In genomic region chr9:33307067-33307466, GRCh38 we compare ENCODE assay signal across 22 cellular contexts.
"Had no signal": no experiment of that assay in that cellular context is flagged by ENCODE, and none has a peak within 500 bp of the region (broad histone marks: within the 10 kb centered on the region; RNA-seq: fewer than 3 reads in every experiment).

No MANE protein-coding gene starts in this region.

- H3K27me3 Mint-ChIP-seq: activated B cell treated with CpG ODN at 0.5 μM for 24 hours; activated naive CD8-positive, alpha-beta T cell; T-cell; type B pancreatic cell had no signal

- H3K9me3 ChIP-seq: breast epithelium, left ventricle myocardium inferior, SK-N-SH, stomach had no signal

- H3K27ac ChIP-seq: breast epithelium, left ventricle myocardium inferior, skin epidermis, stomach had no signal

- ATAC-seq: T-cell had no signal

- H3K9ac ChIP-seq: SK-N-SH had no signal

- H3K27me3 ChIP-seq: breast epithelium, stomach had no signal

- H3K9me3 Mint-ChIP-seq: activated B cell treated with CpG ODN at 0.5 μM for 24 hours, T-cell, type B pancreatic cell had no signal

- H3K4me3 ChIP-seq: breast epithelium, left ventricle myocardium inferior, skin epidermis, stomach had no signal

- H3K4me3 Mint-ChIP-seq: activated B cell treated with CpG ODN at 0.5 μM for 24 hours; activated naive CD8-positive, alpha-beta T cell; T-cell; type B pancreatic cell had no signal

- H3K4me2 ChIP-seq: SK-N-SH had no signal

- H3K27ac Mint-ChIP-seq: activated B cell treated with CpG ODN at 0.5 μM for 24 hours, T-cell, type B pancreatic cell had no signal

- DNase-seq: activated B cell treated with CpG ODN at 0.5 μM for 24 hours; activated CD4-positive, alpha-beta T cell treated with anti-CD3 and anti-CD28 coated beads, Interleukin-2, amount 50 U/mL, for 1 hour; activated effector memory CD4-positive, alpha-beta T cell treated with anti-CD3 and anti-CD28 coated beads, Interleukin-2, amount 50 U/mL, for 16 hours; cortex of kidney; effector CD4-positive, alpha-beta T cell; head of caudate nucleus; kidney; left ventricle myocardium inferior; mammary epithelial cell; occipital lobe; right cardiac atrium; SK-N-SH; stimulated activated CD4-positive, alpha-beta T cell treated with anti-CD3 and anti-CD28 coated beads, Interleukin-15, amount 100 ng/mL, for 24 hours; stimulated activated CD4-positive, alpha-beta T cell treated with anti-CD3 and anti-CD28 coated beads, Interleukin-2, amount 100 ng/mL, for 48 hours; stomach; T-cell; T-helper 9 cell had no signal

- FAIRE-seq: frontal cortex, kidney had no signal

- H3K4me1 ChIP-seq: breast epithelium had no signal
